Comparison of ENCODE assay signal across 10 cellular contexts in the genomic region with DNA sequence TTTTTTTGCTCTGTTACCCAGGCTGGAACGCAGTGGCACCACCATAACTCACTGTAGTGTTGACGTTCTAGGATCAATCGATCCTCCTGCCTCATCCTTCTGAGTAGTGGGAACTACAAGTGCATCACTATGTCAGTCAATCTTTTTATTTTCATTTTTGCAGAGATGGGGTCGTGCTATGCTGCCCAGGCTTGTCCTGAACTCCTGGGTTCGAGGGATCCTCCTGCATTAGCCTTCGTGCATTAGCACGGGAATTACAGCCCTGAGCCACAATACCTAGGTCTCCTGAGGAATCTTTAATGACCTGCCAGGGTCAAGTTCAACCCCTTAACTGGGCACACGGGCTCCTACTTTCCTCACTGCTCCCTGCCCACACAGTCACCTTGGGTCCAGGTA. TPM values are rescaled to one million over a fixed set of nuclear protein-coding genes. Genes with fewer than 3 reads are reported as not detected.
DNase-seq lines count a peak whose midpoint lies in the region; ATAC-seq and TF ChIP-seq lines count a peak whose summit lies in the region.
"Had no signal": no experiment of that assay in that cellular context is flagged by ENCODE, and none has a peak within 500 bp of the region (broad histone marks: within the 10 kb centered on the region; RNA-seq: fewer than 3 reads in every experiment).

No MANE protein-coding gene starts in this region.

- H3K36me3 ChIP-seq in ascending aorta (no peaks in the 10 kb centered on the region), right lobe of liver (no peaks in the 10 kb centered on the region)

- H3K4me3 ChIP-seq in ascending aorta: peak overlapping the region; percentile 50 to 63
- peak overlapping the region; percentile 32 to 48 (median 46) for H3K4me3 ChIP-seq in right lobe of liver
- H3K4me3 ChIP-seq: A549 had no signal

- peak overlapping the region; percentile 99 for H3K27ac Mint-ChIP-seq in activated CD4-positive, alpha-beta T cell treated with anti-CD3 and anti-CD28 coated beads for 36 hours

- H3K9me3 Mint-ChIP-seq in activated CD4-positive, alpha-beta T cell treated with anti-CD3 and anti-CD28 coated beads for 36 hours (ENCODE audit: low read depth): no peaks in the 10 kb centered on the region

- no peaks in the 10 kb centered on the region for H3K9me3 ChIP-seq in ascending aorta
- H3K9me3 ChIP-seq in right lobe of liver: no peaks in the 10 kb centered on the region

- H3K4me1 Mint-ChIP-seq in activated CD4-positive, alpha-beta T cell treated with anti-CD3 and anti-CD28 coated beads for 36 hours: peaks cover 93% of the 10 kb centered on the region

- peaks cover 34% of the 10 kb centered on the region for H3K36me3 Mint-ChIP-seq in activated CD4-positive, alpha-beta T cell treated with anti-CD3 and anti-CD28 coated beads for 36 hours (ENCODE audit: low read depth)

- no peak for ATAC-seq in activated CD4-positive, alpha-beta T cell treated with anti-CD3 and anti-CD28 coated beads for 36 hours
- ATAC-seq in right lobe of liver (peak in 2 of 4 donors; percentile 1 to 6), HG03469 (IDR thresholded peaks at IDR 0.05; ENCODE audit: unreplicated experiment) (no peak)
- ATAC-seq: A549 had no signal

- POLR2A ChIA-PET in activated CD4-positive, alpha-beta T cell treated with anti-CD3 and anti-CD28 coated beads for 36 hours (lab: Charles Lee): interaction anchor here (0.6 kb wide), 2 partner anchors 24 to 820 kb away, joined by 3 to 4 read pairs; no protein-coding TSS in a partner anchor

- CTCF ChIA-PET in activated CD4-positive, alpha-beta T cell treated with anti-CD3 and anti-CD28 coated beads for 36 hours (lab: Charles Lee): interaction anchor here (0.6 to 2.7 kb wide), 10 partner anchors 11 to 1481 kb away, joined by 3 to 9 read pairs (median 3); a partner anchor contains a TSS

- intact Hi-C loops in activated CD4-positive, alpha-beta T cell treated with anti-CD3 and anti-CD28 coated beads for 36 hours (cut with DNase I, micrococcal nuclease): loop anchor here in 1 of 2 experiments (5.0 kb wide), 2 partner anchors 231 to 509 kb away; a partner anchor contains a TSS
- intact Hi-C loops in ascending aorta (cut with DNase I): loop anchor here (2.0 to 10.0 kb wide), 3 partner anchors 83 to 329 kb away; a partner anchor contains a TSS
- intact Hi-C loops in right lobe of liver (cut with DNase I): no loop called here

- H3K4me1 ChIP-seq in ascending aorta (peaks cover 12 to 61% of the 10 kb centered on the region in 2 donors), right lobe of liver (peaks cover 0 to 84% (median 31%) of the 10 kb centered on the region in 4 donors)
- H3K4me1 ChIP-seq: A549 had no signal

- no peaks in the 10 kb centered on the region for H3K27me3 ChIP-seq in ascending aorta
- no peaks in the 10 kb centered on the region for H3K27me3 ChIP-seq in right lobe of liver

- TF ChIP-seq POLR2A in right lobe of liver (IDR thresholded peaks at IDR 0.05): no peak

- H3K27ac ChIP-seq in ascending aorta (peak overlapping the region; percentile 94), right lobe of liver (peak overlapping the region; percentile 78 to 96 (median 88)), temporal lobe (ENCODE audit: low read depth, low read length) (peak overlapping the region; percentile 89)

- H3K27me3 Mint-ChIP-seq in activated CD4-positive, alpha-beta T cell treated with anti-CD3 and anti-CD28 coated beads for 36 hours: no peaks in the 10 kb centered on the region

- DNase-seq in activated CD4-positive, alpha-beta T cell treated with anti-CD3 and anti-CD28 coated beads for 36 hours: no peak
- no peak for DNase-seq in activated CD4-positive, alpha-beta T cell treated with anti-CD3 and anti-CD28 coated beads, Interleukin-2, amount 50 U/mL, for 48 hours
- DNase-seq in ascending aorta (ENCODE audit: low spot score in 2 of 2) (no peak), right lobe of liver (no peak), NOMO-1 treated with dmso at 0.1 percent for 144 hours (lab: John Stamatoyannopoulos, UW; ENCODE audit: unreplicated experiment) (no peak)
- no peak for DNase-seq in activated CD4-positive, CD25-positive, alpha-beta regulatory T cell treated with anti-CD3 and anti-CD28 coated beads, Interleukin-2, amount 50 U/mL, for 72 hours
- DNase-seq: NCI-H69 had no signal

- H3K4me3 Mint-ChIP-seq in activated CD4-positive, alpha-beta T cell treated with anti-CD3 and anti-CD28 coated beads for 36 hours: peak overlapping the region; percentile 84

- TF ChIP-seq CTCF in ascending aorta (IDR thresholded peaks at IDR 0.05): no peak
- TF ChIP-seq CTCF in right lobe of liver (IDR thresholded peaks at IDR 0.05): no peak

- WGBS in right lobe of liver (ENCODE audit: insufficient coverage, low coverage, low lambda C conversion rate, missing lambda C conversion rate): 20% methylated on average over 8 of the region's 8 CpGs

RNA-seq across cellular contexts. Expression of a gene that starts 4.4 kb away (rescaled TPM):
- total RNA-seq in activated CD4-positive, alpha-beta T cell treated with anti-CD3 and anti-CD28 coated beads for 36 hours: 10 to 100 TPM; 50.6 to 55.4 TPM
- 47.3 TPM for total RNA-seq in ascending aorta
- total RNA-seq in right lobe of liver: 10 to 100 TPM; 21.7 to 80.5 (median 30.2) TPM
- total RNA-seq in temporal lobe: 1.2 TPM

RNA-seq across cellular contexts. Expression of a gene that starts 45.5 kb away (rescaled TPM):
- under 1 TPM; 0.16 to 0.21 TPM for total RNA-seq in activated CD4-positive, alpha-beta T cell treated with anti-CD3 and anti-CD28 coated beads for 36 hours
- total RNA-seq in ascending aorta (not detected), right lobe of liver (1 to 10 TPM in 4 of 6 experiments, not detected in 2; 1.1 to 1.6 (median 1.4) TPM), temporal lobe (9.3 TPM)

Comparison
In these comparisons a context has a peak if more than half of its experiments do, and no peak if none do; other contexts are left out.
1. RNA of a gene that starts 4.4 kb away (total RNA-seq): 50.6 to 55.4 TPM in activated CD4-positive, alpha-beta T cell treated with anti-CD3 and anti-CD28 coated beads for 36 hours, 47.3 TPM in ascending aorta (single experiment) and 21.7 to 80.5 TPM in right lobe of liver; 1.2 TPM in temporal lobe (single experiment); every median in the first group is over 10 times any median in the second.
2. Peak in every context shown above with its lines, with median percentiles within 50 percentile points of each other: H3K27ac ChIP-seq.